In the genomic region with DNA sequence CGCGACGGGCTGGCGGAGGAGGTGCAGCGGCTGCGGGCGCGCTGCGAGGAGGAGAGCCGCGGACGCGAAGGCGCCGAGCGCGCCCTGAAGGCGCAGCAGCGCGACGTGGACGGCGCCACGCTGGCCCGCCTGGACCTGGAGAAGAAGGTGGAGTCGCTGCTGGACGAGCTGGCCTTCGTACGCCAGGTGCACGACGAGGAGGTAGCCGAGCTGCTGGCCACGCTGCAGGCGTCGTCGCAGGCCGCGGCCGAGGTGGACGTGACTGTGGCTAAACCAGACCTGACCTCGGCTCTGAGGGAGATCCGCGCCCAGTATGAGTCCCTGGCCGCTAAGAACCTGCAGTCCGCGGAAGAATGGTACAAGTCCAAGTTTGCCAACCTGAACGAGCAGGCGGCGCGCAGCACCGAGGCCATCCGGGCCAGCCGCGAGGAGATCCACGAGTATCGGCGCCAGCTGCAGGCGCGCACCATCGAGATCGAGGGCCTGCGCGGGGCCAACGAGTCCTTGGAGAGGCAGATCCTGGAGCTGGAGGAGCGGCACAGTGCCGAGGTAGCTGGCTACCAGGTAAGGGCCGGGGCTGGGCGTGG, we compare ENCODE assay signal across 10 cellular contexts. TPM values are rescaled to one million over a fixed set of nuclear protein-coding genes. Genes with fewer than 3 reads are reported as not detected.
DNase-seq lines count a peak whose midpoint lies in the region; ATAC-seq and TF ChIP-seq lines count a peak whose summit lies in the region.
"Had no signal": no experiment of that assay in that cellular context is flagged by ENCODE, and none has a peak within 500 bp of the region (broad histone marks: within the 10 kb centered on the region; RNA-seq: fewer than 3 reads in every experiment).

No MANE protein-coding gene starts in this region.

- WGBS in mesendoderm (ENCODE audit: extremely low coverage, insufficient coverage, low lambda C conversion rate) = no CpG with 5 or more reads among the region's 68 CpGs

- H2BK5ac ChIP-seq in mesendoderm (ENCODE audit: low read length) = no peak overlapping the region

- H4K5ac ChIP-seq in mesendoderm (ENCODE audit: low read length) = no peak overlapping the region

- no peak overlapping the region for H2AK5ac ChIP-seq in mesendoderm (ENCODE audit: low read length)

- peak overlapping the region; percentile 69 for H3K4me2 ChIP-seq in mesendoderm (ENCODE audit: low read length)

- DNase-seq in ELF-1 (ENCODE audit: low read depth, low spot score) (peak; percentile 23), mesendoderm (no peak), T-helper 17 cell (no peak), tibial artery (no peak), GDM1 (lab: John Stamatoyannopoulos, UW) (no peak)
- DNase-seq: GF-D8 had no signal

- peaks cover 19% of the 10 kb centered on the region for H3K4me1 ChIP-seq in ACC112 (ENCODE audit: control insufficient read depth, insufficient read depth, low read length, unreplicated experiment)
- peaks cover 2% of the 10 kb centered on the region for H3K4me1 ChIP-seq in mesendoderm (ENCODE audit: control insufficient read depth, low read depth, low read length)
- H3K4me1 ChIP-seq in tibial artery = peaks cover 0 to 29% (median 23%) of the 10 kb centered on the region in 4 donors

- H2AFZ ChIP-seq in ACC112 (ENCODE audit: low read length, unreplicated experiment) = peak overlapping the region; percentile 78

- peak overlapping the region; percentile 85 for H3K4me3 ChIP-seq in ACC112 (ENCODE audit: low read depth, low read length)
- H3K4me3 ChIP-seq in mesendoderm (ENCODE audit: low read length) = no peak overlapping the region
- peak overlapping the region in 1 of 2 donors; percentile 35 for H3K4me3 ChIP-seq in tibial artery

- ATAC-seq in T-helper 17 cell (no peak), HG02970 (IDR thresholded peaks at IDR 0.05; ENCODE audit: low FRiP score, unreplicated experiment) (no peak)

- H3K9me3 Mint-ChIP-seq in brain = peaks cover 0 to 8% (median 0%) of the 10 kb centered on the region in 5 experiments

- H3K4ac ChIP-seq in mesendoderm (ENCODE audit: low read depth, low read length) = no peak overlapping the region

- H3K4me1 Mint-ChIP-seq in brain (peaks cover 59% of the 10 kb centered on the region), T-helper 17 cell (no peaks in the 10 kb centered on the region)

- H3K79me1 ChIP-seq in mesendoderm (ENCODE audit: low read length) = no peaks in the 10 kb centered on the region

- H3K23ac ChIP-seq in mesendoderm (ENCODE audit: low read length) = peak overlapping the region; percentile 16

- no peak overlapping the region for H2BK15ac ChIP-seq in mesendoderm (replicated peaks; ENCODE audit: low read depth)

- H3K4me3 Mint-ChIP-seq in brain (peak overlapping the region; percentile 89 to 96 (median 93)), T-helper 17 cell (no peak overlapping the region)

- H3K36me3 ChIP-seq in ACC112 (ENCODE audit: insufficient read depth, low read length) = no peaks in the 10 kb centered on the region
- no peaks in the 10 kb centered on the region for H3K36me3 ChIP-seq in mesendoderm (ENCODE audit: control insufficient read depth, insufficient read depth, low read length)
- H3K36me3 ChIP-seq in tibial artery = no peaks in the 10 kb centered on the region

- TF ChIP-seq CTCF in brain (conservative IDR thresholded peaks at IDR 0.05) = no peak
- TF ChIP-seq CTCF in tibial artery (IDR thresholded peaks at IDR 0.05) = no peak

- H3K56ac ChIP-seq in mesendoderm (ENCODE audit: low read length) = peak overlapping the region; percentile 27

- H3K9me3 ChIP-seq in T-helper 17 cell (ENCODE audit: control insufficient read depth, low read length, poor library complexity, severe bottlenecking) (peaks cover 4% of the 10 kb centered on the region), tibial artery (no peaks in the 10 kb centered on the region)

- H4K8ac ChIP-seq in mesendoderm (ENCODE audit: low read depth, low read length) = no peak overlapping the region

- intact Hi-C loops in tibial artery (cut with DNase I; ENCODE audit: low total_unique reads) = no loop called here

- H2BK120ac ChIP-seq in mesendoderm (ENCODE audit: low read depth, low read length) = no peak overlapping the region

- peak overlapping the region; percentile 10 for H3K9ac ChIP-seq in mesendoderm (ENCODE audit: low read length)

- no peak overlapping the region for H3K18ac ChIP-seq in mesendoderm (ENCODE audit: low read length)

- H3K27ac ChIP-seq in ACC112 (ENCODE audit: low read depth, low read length) (no peak overlapping the region), mesendoderm (ENCODE audit: low read depth, low read length) (no peak overlapping the region), tibial artery (no peak overlapping the region)

- H3K79me2 ChIP-seq in ACC112 (ENCODE audit: control insufficient read depth, insufficient read depth, low read length, unreplicated experiment) = no peaks in the 10 kb centered on the region
- H3K79me2 ChIP-seq in mesendoderm (ENCODE audit: control insufficient read depth, insufficient read depth, low read length) = no peaks in the 10 kb centered on the region

- peak overlapping the region in 2 of 5 experiments; percentile 8 to 93 for H3K27ac Mint-ChIP-seq in brain
- H3K27ac Mint-ChIP-seq in T-helper 17 cell = no peak overlapping the region

- H3K36me3 Mint-ChIP-seq in brain (peaks cover 24% of the 10 kb centered on the region), T-helper 17 cell (ENCODE audit: low read depth) (no peaks in the 10 kb centered on the region)

- H3K27me3 ChIP-seq in ACC112 (ENCODE audit: insufficient read depth, low read length) (peaks cover 64% of the 10 kb centered on the region), mesendoderm (ENCODE audit: insufficient read depth, low read length, poor library complexity) (peaks cover 20% of the 10 kb centered on the region), tibial artery (peaks cover 12 to 62% of the 10 kb centered on the region in 2 donors)

- peaks cover 50% of the 10 kb centered on the region for H3K27me3 Mint-ChIP-seq in brain
- H3K27me3 Mint-ChIP-seq in T-helper 17 cell = peaks cover 65% of the 10 kb centered on the region

RNA-seq across cellular contexts. Expression of a gene that starts 0.9 kb away (rescaled TPM):
- 265 TPM for polyA plus RNA-seq in brain (ENCODE audit: insufficient read depth, low read depth, low replicate concordance)
- polyA plus RNA-seq in mesendoderm (2013, experiment 1 of 2) = 13.4 TPM
- 13.8 TPM for polyA plus RNA-seq in mesendoderm (2013, experiment 2 of 2)
- not detected for total RNA-seq in T-helper 17 cell

RNA-seq across cellular contexts. Expression of a gene that starts 32.1 kb away (rescaled TPM):
- not detected for polyA plus RNA-seq in brain (ENCODE audit: insufficient read depth, low read depth, low replicate concordance)
- polyA plus RNA-seq in mesendoderm (2013, experiment 1 of 2) = 0.01 TPM
- 0.01 TPM for polyA plus RNA-seq in mesendoderm (2013, experiment 2 of 2)
- total RNA-seq in T-helper 17 cell = not detected
- total RNA-seq: posterior vena cava had no signal
